1 cellular context compared by ENCODE assay signal in genomic region chr14:24831677-24832076, GRCh38.
TF ChIP-seq lines count a peak whose summit lies in the region.

No MANE protein-coding gene starts in this region.

TF ChIP-seq in HepG2, 621 proteins besides CTCF, POLR2A, EP300 and RAD21 (continued from another document):
- no peak for TF ChIP-seq AFF4 (CRISPR knock-in tag; IDR thresholded peaks at IDR 0.05)
- TF ChIP-seq STAT5B (CRISPR knock-in tag; IDR thresholded peaks at IDR 0.05), result no peak
- no peak for TF ChIP-seq ZKSCAN5 (CRISPR knock-in tag; IDR thresholded peaks at IDR 0.05)
- TF ChIP-seq PCBP2 (optimal IDR thresholded peaks at IDR 0.05; ENCODE audit: low read depth, low read length, poor library complexity, severe bottlenecking), result no peak
- no peak for TF ChIP-seq KDM5B (CRISPR knock-in tag; IDR thresholded peaks at IDR 0.05; ENCODE audit: borderline replicate concordance)
- TF ChIP-seq ZNF326 (CRISPR knock-in tag; IDR thresholded peaks at IDR 0.05; ENCODE audit: borderline replicate concordance), result no peak
- TF ChIP-seq ZNF484 (CRISPR knock-in tag; IDR thresholded peaks at IDR 0.05; ENCODE audit: borderline replicate concordance, low read depth), result no peak
- TF ChIP-seq BCL6 (CRISPR knock-in tag; IDR thresholded peaks at IDR 0.05), result peak; percentile 99
- TF ChIP-seq KAT7 (CRISPR knock-in tag; IDR thresholded peaks at IDR 0.05; ENCODE audit: borderline replicate concordance), result no peak
- no peak for TF ChIP-seq ZNF225 (CRISPR knock-in tag; IDR thresholded peaks at IDR 0.05)
- TF ChIP-seq SIX4 (CRISPR knock-in tag; IDR thresholded peaks at IDR 0.05), result no peak
- peak; percentile 46; the same call in 1 of the 2 replicates for TF ChIP-seq SOX13 (IDR thresholded peaks at IDR 0.05)
- TF ChIP-seq SOX13 (CRISPR knock-in tag; conservative IDR thresholded peaks at IDR 0.05 in 1 of 2, IDR thresholded peaks at IDR 0.05 in 1 of 2), result peak in 1 of 2 experiments; percentile 78; a peak in 2 of 4 replicates
- no peak for TF ChIP-seq RXRA (CRISPR knock-in tag; IDR thresholded peaks at IDR 0.05)
- TF ChIP-seq ZMAT5 (CRISPR knock-in tag; IDR thresholded peaks at IDR 0.05; ENCODE audit: borderline replicate concordance, low read depth), result no peak
- no peak for TF ChIP-seq NFAT5 (CRISPR knock-in tag; IDR thresholded peaks at IDR 0.05)
- no peak for TF ChIP-seq ZBTB10 (CRISPR knock-in tag; IDR thresholded peaks at IDR 0.05; ENCODE audit: borderline replicate concordance)
- no peak for TF ChIP-seq ZNF3 (CRISPR knock-in tag; IDR thresholded peaks at IDR 0.05)
- no peak for TF ChIP-seq KLF9 (CRISPR knock-in tag; IDR thresholded peaks at IDR 0.05; ENCODE audit: low read depth)
- TF ChIP-seq HNF4A (CRISPR knock-in tag; IDR thresholded peaks at IDR 0.05), result peak; percentile 52
- TF ChIP-seq ZZZ3 (CRISPR knock-in tag; IDR thresholded peaks at IDR 0.05; ENCODE audit: borderline replicate concordance), result no peak
- TF ChIP-seq NFE2 (CRISPR knock-in tag; IDR thresholded peaks at IDR 0.05), result no peak
- TF ChIP-seq KLF13 (CRISPR knock-in tag; IDR thresholded peaks at IDR 0.05), result no peak
- TF ChIP-seq ZXDC (CRISPR knock-in tag; IDR thresholded peaks at IDR 0.05), result no peak
- TF ChIP-seq ZBTB44 (CRISPR knock-in tag; IDR thresholded peaks at IDR 0.05), result no peak
- TF ChIP-seq ZNF343 (CRISPR knock-in tag; IDR thresholded peaks at IDR 0.05), result no peak
- no peak for TF ChIP-seq SP140L (CRISPR knock-in tag; IDR thresholded peaks at IDR 0.05; ENCODE audit: borderline replicate concordance)
- no peak for TF ChIP-seq ZNF800 (CRISPR knock-in tag; IDR thresholded peaks at IDR 0.05)
